In genomic region chr4:36269116-36269515, GRCh38 we compare ENCODE assay signal across 12 cellular contexts. TPM values are rescaled to one million over a fixed set of nuclear protein-coding genes. Genes with fewer than 3 reads are reported as not detected.
A peak's percentile ranks its signal among the peaks of the same experiment; 100 is the strongest.
DNase-seq lines count a peak whose midpoint lies in the region; ATAC-seq lines count a peak whose summit lies in the region.
"Had no signal": no experiment of that assay in that cellular context is flagged by ENCODE, and none has a peak within 500 bp of the region (broad histone marks: within the 10 kb centered on the region; RNA-seq: fewer than 3 reads in every experiment).

No MANE protein-coding gene starts in this region.

- H3K27me3 Mint-ChIP-seq in activated CD4-positive, alpha-beta T cell treated with anti-CD3 and anti-CD28 coated beads, Interleukin-2, amount 10 ng/mL, durations not matched to agents 7 days and 5 days: no peaks in the 10 kb centered on the region

- H3K27ac Mint-ChIP-seq in activated CD4-positive, alpha-beta T cell treated with anti-CD3 and anti-CD28 coated beads, Interleukin-2, amount 10 ng/mL, durations not matched to agents 7 days and 5 days: no peak overlapping the region

- CTCF ChIA-PET in activated CD4-positive, alpha-beta T cell treated with anti-CD3 and anti-CD28 coated beads, Interleukin-2, amount 10 ng/mL, durations not matched to agents 7 days and 5 days (lab: Charles Lee): interaction anchor here (0.9 to 1.4 kb wide), 5 partner anchors 10 to 42 kb away, joined by 3 read pairs; partner anchors contain the start of gene ARAP2

- H3K9me3 Mint-ChIP-seq in activated CD4-positive, alpha-beta T cell treated with anti-CD3 and anti-CD28 coated beads, Interleukin-2, amount 10 ng/mL, durations not matched to agents 7 days and 5 days: peaks cover 8% of the 10 kb centered on the region

- POLR2A ChIA-PET in activated CD4-positive, alpha-beta T cell treated with anti-CD3 and anti-CD28 coated beads, Interleukin-2, amount 10 ng/mL, durations not matched to agents 7 days and 5 days (lab: Charles Lee): no interaction called here

- peaks cover 33% of the 10 kb centered on the region for H3K4me1 Mint-ChIP-seq in activated CD4-positive, alpha-beta T cell treated with anti-CD3 and anti-CD28 coated beads, Interleukin-2, amount 10 ng/mL, durations not matched to agents 7 days and 5 days

- no peaks in the 10 kb centered on the region for H3K36me3 Mint-ChIP-seq in activated CD4-positive, alpha-beta T cell treated with anti-CD3 and anti-CD28 coated beads, Interleukin-2, amount 10 ng/mL, durations not matched to agents 7 days and 5 days (ENCODE audit: low read depth)

- H3K4me3 Mint-ChIP-seq in activated CD4-positive, alpha-beta T cell treated with anti-CD3 and anti-CD28 coated beads, Interleukin-2, amount 10 ng/mL, durations not matched to agents 7 days and 5 days: no peak overlapping the region

- DNase-seq in stimulated activated CD4-positive, alpha-beta T cell treated with anti-CD3 and anti-CD28 coated beads, Interleukin-1b, Interleukin-23, amount 100 ng/mL, for 48 hours: peak; percentile 34
- DNase-seq in stimulated activated CD4-positive, alpha-beta T cell treated with anti-CD3 and anti-CD28 coated beads, Interleukin-2, amount 100 ng/mL, for 24 hours: no peak
- DNase-seq in activated CD4-positive, alpha-beta T cell treated with anti-CD3 and anti-CD28 coated beads, Interleukin-2, amount 10 ng/mL, durations not matched to agents 7 days and 5 days: peak; percentile 27
- DNase-seq in globus pallidus (ENCODE audit: low spot score) (peak; percentile 84), NCI-H774 (lab: John Stamatoyannopoulos, UW) (no peak), NCI-H187 treated with DMSO at 0.1 percent for 48 hours (lab: John Stamatoyannopoulos, UW) (no peak)
- DNase-seq: NCI-H1694 treated with DMSO at 0.1 percent for 48 hours, sigmoid colon, uterus had no signal

- ATAC-seq in GM21576 (IDR thresholded peaks at IDR 0.05; ENCODE audit: unreplicated experiment) (no peak), GM21825 (IDR thresholded peaks at IDR 0.05; ENCODE audit: unreplicated experiment) (no peak)

RNA-seq across cellular contexts. Expression of gene DTHD1, which starts 12.3 kb away (rescaled TPM):
- total RNA-seq in activated CD4-positive, alpha-beta T cell treated with anti-CD3 and anti-CD28 coated beads, Interleukin-2, amount 10 ng/mL, durations not matched to agents 7 days and 5 days: under 1 TPM in 1 of 2 experiments, not detected in 1; 0.12 TPM
- total RNA-seq: HT1080 had no signal

RNA-seq across cellular contexts. Expression of gene ARAP2, which starts 24.8 kb away (rescaled TPM):
- 10 to 100 TPM; 35.8 to 49.7 TPM for total RNA-seq in activated CD4-positive, alpha-beta T cell treated with anti-CD3 and anti-CD28 coated beads, Interleukin-2, amount 10 ng/mL, durations not matched to agents 7 days and 5 days

Comparison
In these comparisons a context has a peak if more than half of its experiments do, and no peak if none do; other contexts are left out.
1. DNase-seq: peak in stimulated activated CD4-positive, alpha-beta T cell treated with anti-CD3 and anti-CD28 coated beads, Interleukin-1b, Interleukin-23, amount 100 ng/mL, for 48 hours (single experiment), activated CD4-positive, alpha-beta T cell treated with anti-CD3 and anti-CD28 coated beads, Interleukin-2, amount 10 ng/mL, durations not matched to agents 7 days and 5 days (single experiment) and globus pallidus (single experiment); none in stimulated activated CD4-positive, alpha-beta T cell treated with anti-CD3 and anti-CD28 coated beads, Interleukin-2, amount 100 ng/mL, for 24 hours (0 of 2), NCI-H774 (single experiment) and NCI-H187 treated with DMSO at 0.1 percent for 48 hours (single experiment).